In genomic region chr5:129112295-129112694, GRCh38 we compare ENCODE assay signal across 18 cellular contexts. TPM values are rescaled to one million over a fixed set of nuclear protein-coding genes. Genes with fewer than 3 reads are reported as not detected.
DNase-seq lines count a peak whose midpoint lies in the region; ATAC-seq, FAIRE-seq and TF ChIP-seq lines count a peak whose summit lies in the region.
"Had no signal": no experiment of that assay in that cellular context is flagged by ENCODE, and none has a peak within 500 bp of the region (broad histone marks: within the 10 kb centered on the region; RNA-seq: fewer than 3 reads in every experiment).

No MANE protein-coding gene starts in this region.

- no peak overlapping the region for H3K9ac ChIP-seq in keratinocyte (ENCODE audit: control insufficient read depth, extremely low read depth, insufficient read depth, low read length)
- H3K9ac ChIP-seq: BLaER1 had no signal

- no peaks in the 10 kb centered on the region for H3K9me3 ChIP-seq in keratinocyte (ENCODE audit: control insufficient read depth, low read depth, low read length)
- H3K9me3 ChIP-seq: BLaER1 had no signal

- H2AFZ ChIP-seq in keratinocyte (ENCODE audit: control insufficient read depth, low read length): no peak overlapping the region

- H3K9me1 ChIP-seq in keratinocyte (ENCODE audit: control insufficient read depth, extremely low read depth, insufficient read depth, low read length): no peaks in the 10 kb centered on the region

- dilution Hi-C loops in keratinocyte (cut with MboI; ENCODE audit: extremely low pct_ligation_motif_present, low sequenced_read_pairs): no loop called here

- CTCF ChIA-PET in GM10248 (lab: Yijun Ruan, JAX): interaction anchor here (1.2 to 4.8 kb wide), 3 partner anchors 12 to 25 kb away, joined by 3 to 29 read pairs (median 13); partner anchors contain the start of gene ISOC1

- H3K4me3 ChIP-seq in bronchial epithelial cell (ENCODE audit: low read depth, low read length): no peak overlapping the region
- H3K4me3 ChIP-seq in fibroblast of mammary gland (ENCODE audit: control insufficient read depth, low read depth, low read length): no peak overlapping the region
- no peak overlapping the region for H3K4me3 ChIP-seq in keratinocyte (ENCODE audit: control insufficient read depth in 2 of 3, extremely low read depth in 1 of 3, insufficient read depth in 2 of 3, low read depth in 1 of 3, low read length in 3 of 3)
- H3K4me3 ChIP-seq: BLaER1 had no signal

- ATAC-seq in activated CD4-positive, CD25-positive, alpha-beta regulatory T cell treated with anti-CD3 and anti-CD28 coated beads, Interleukin-2, amount 50 U/mL, for 24 hours: no peak
- no peak for ATAC-seq in GM21576 (IDR thresholded peaks at IDR 0.05; ENCODE audit: unreplicated experiment)

- H3K79me2 ChIP-seq in keratinocyte (ENCODE audit: control insufficient read depth, insufficient read depth, low read length): no peaks in the 10 kb centered on the region

- peaks cover 23% of the 10 kb centered on the region for H3K4me1 ChIP-seq in keratinocyte (ENCODE audit: control insufficient read depth, extremely low read depth, insufficient read depth, low read length)
- H3K4me1 ChIP-seq: BLaER1 had no signal

- POLR2A ChIA-PET in GM10248 (lab: Yijun Ruan, JAX): no interaction called here

- no peak for DNase-seq in GM19239 (ENCODE audit: insufficient read length, low spot score)
- peak; percentile 43 for DNase-seq in bronchial epithelial cell (ENCODE audit: low read depth)
- peak; percentile 61 for DNase-seq in fibroblast of mammary gland (ENCODE audit: low read depth)
- no peak for DNase-seq in keratinocyte (ENCODE audit: low read depth, low spot score)
- DNase-seq in GM10248 (ENCODE audit: extremely low spot score): no peak
- DNase-seq in putamen (ENCODE audit: low spot score): no peak
- DNase-seq: 8988T; CD4-positive, alpha-beta memory T cell; DMS153; DMS79; H9; KBM-7 had no signal

- no peaks in the 10 kb centered on the region for H4K20me1 ChIP-seq in keratinocyte (ENCODE audit: control insufficient read depth, extremely low read depth, insufficient read depth, low read length)
- H4K20me1 ChIP-seq: BLaER1 had no signal

- H3K27me3 ChIP-seq in bronchial epithelial cell (ENCODE audit: control insufficient read depth, insufficient read depth, low read length) (no peaks in the 10 kb centered on the region), keratinocyte (ENCODE audit: control insufficient read depth, extremely low read depth, insufficient read depth, low read length) (no peaks in the 10 kb centered on the region)
- H3K27me3 ChIP-seq: BLaER1 had no signal

- FAIRE-seq in GM19239 (lab: Jason Lieb, UNC) (peak; percentile 21), bronchial epithelial cell (lab: Jason Lieb, UNC) (no peak), keratinocyte (lab: Jason Lieb, UNC) (peak; percentile 36)
- FAIRE-seq: GM12891, H1, HTR-8/SVneo had no signal

- no peaks in the 10 kb centered on the region for H3K36me3 ChIP-seq in bronchial epithelial cell (ENCODE audit: control insufficient read depth, insufficient read depth, low read length)
- no peaks in the 10 kb centered on the region for H3K36me3 ChIP-seq in keratinocyte (ENCODE audit: control insufficient read depth in 2 of 2, extremely low read depth in 1 of 2, insufficient read depth in 2 of 2, low read length in 2 of 2)

- no peak overlapping the region for H3K27ac ChIP-seq in keratinocyte (ENCODE audit: control insufficient read depth, insufficient read depth, low read length)
- H3K27ac ChIP-seq: BLaER1 had no signal

- TF ChIP-seq CTCF in bronchial epithelial cell (IDR thresholded peaks at IDR 0.05; ENCODE audit: insufficient read depth, low read length, severe bottlenecking) (no peak), fibroblast of mammary gland (conservative IDR thresholded peaks at IDR 0.05; ENCODE audit: control insufficient read depth, insufficient read depth, low read depth, low read length) (no peak), keratinocyte (optimal IDR thresholded peaks at IDR 0.05 in 1 of 3, IDR thresholded peaks at IDR 0.05 in 1 of 3, conservative IDR thresholded peaks at IDR 0.05 in 1 of 3; ENCODE audit: extremely low read depth in 1 of 3, insufficient read depth in 2 of 3, low read length in 3 of 3) (no peak), GM10248 (IDR thresholded peaks at IDR 0.05; ENCODE audit: control extremely low read depth, extremely low read depth, low read depth, missing control alignments) (no peak)

- H3K4me2 ChIP-seq in keratinocyte (ENCODE audit: control insufficient read depth, extremely low read depth, insufficient read depth, low read depth, low read length): no peak overlapping the region
- H3K4me2 ChIP-seq: BLaER1 had no signal

RNA-seq across cellular contexts. Expression of gene ISOC1, which starts 17.7 kb away (rescaled TPM):
- 9.9 and 16.1 TPM in 2 replicates for total RNA-seq in bronchial epithelial cell
- polyA plus RNA-seq in keratinocyte: 16.4 to 26.4 TPM (median 16.8 TPM) in 3 replicates
- 11.2 TPM for polyA plus RNA-seq in keratinocyte (2011; ENCODE audit: low read depth)
- 16.5 and 21.6 TPM in 2 replicates for polyA plus RNA-seq in keratinocyte (2011; cell fraction: cytosol; rRNA removed)
- polyA plus RNA-seq in keratinocyte (2011; cell fraction: nucleus; rRNA removed): 11.5 and 12.2 TPM in 2 replicates
- polyA plus RNA-seq in keratinocyte (2012; ENCODE audit: low replicate concordance): 13.7 and 16.6 TPM in 2 replicates
- polyA minus RNA-seq in keratinocyte: 2.7 to 18.3 TPM (median 10.0 TPM) in 3 replicates
- 19.2 TPM for polyA minus RNA-seq in keratinocyte (2011; cell fraction: cytosol; rRNA and poly(A)+ RNA removed)
- polyA minus RNA-seq in keratinocyte (2011; cell fraction: nucleus; rRNA and poly(A)+ RNA removed): 4.4 and 7.9 TPM in 2 replicates

Comparison
In these comparisons a context has a peak if more than half of its experiments do, and no peak if none do; other contexts are left out.
1. DNase-seq: peak in bronchial epithelial cell (single experiment) and fibroblast of mammary gland (single experiment); none in GM19239 (single experiment), keratinocyte (single experiment), GM10248 (single experiment) and putamen (single experiment).